Comparison of ENCODE assay signal across 22 cellular contexts in the genomic region with DNA sequence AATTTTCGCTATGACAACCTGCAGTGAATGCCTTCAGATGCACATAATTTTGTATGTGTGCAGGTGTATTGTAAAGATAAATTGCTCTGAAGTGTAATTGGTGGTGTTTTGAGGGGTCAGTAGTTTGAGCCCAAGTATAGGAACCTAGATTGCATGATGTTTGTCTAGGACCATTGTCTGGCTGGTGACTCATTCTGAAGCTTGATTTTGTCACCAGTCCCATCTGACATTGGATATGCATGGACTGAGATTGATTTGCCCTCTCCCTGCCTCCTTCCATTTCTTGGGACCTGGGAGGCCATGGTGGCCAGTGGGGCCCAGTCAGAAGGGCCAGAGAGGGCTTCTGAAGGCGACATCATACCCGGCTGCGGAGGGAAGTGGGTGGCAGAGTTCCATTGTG.
"Had no signal": no experiment of that assay in that cellular context is flagged by ENCODE, and none has a peak within 500 bp of the region (broad histone marks: within the 10 kb centered on the region; RNA-seq: fewer than 3 reads in every experiment).

No MANE protein-coding gene starts in this region.

- H3K36me3 ChIP-seq: SJSA1 had no signal

- H3K27me3 ChIP-seq: adrenal gland, MG63, SJSA1 had no signal

- ATAC-seq: activated CD4-positive, CD25-positive, alpha-beta regulatory T cell treated with anti-CD3 and anti-CD28 coated beads, Interleukin-2, amount 50 U/mL, for 24 hours; activated CD8-positive, alpha-beta T cell treated with anti-CD3 and anti-CD28 coated beads for 36 hours; activated T-cell treated with anti-CD3 and anti-CD28 coated beads, Interleukin-2, amount 50 U/mL, for 72 hours; SK-N-SH treated with all-trans-retinoic acid at 6 μM for 48 hours had no signal

- H3K27ac ChIP-seq: adrenal gland, SJSA1 had no signal

- DNase-seq: activated CD4-positive, alpha-beta T cell treated with anti-CD3 and anti-CD28 coated beads for 4 hours; activated CD8-positive, alpha-beta memory T cell treated with anti-CD3 and anti-CD28 coated beads, Interleukin-2, amount 50 U/mL, for 4 hours; activated CD8-positive, alpha-beta T cell treated with anti-CD3 and anti-CD28 coated beads for 36 hours; activated naive CD4-positive, alpha-beta T cell treated with anti-CD3 and anti-CD28 coated beads, Interleukin-2, amount 50 U/mL, for 16 hours; activated naive CD8-positive, alpha-beta T cell treated with anti-CD3 and anti-CD28 coated beads, Interleukin-2, amount 10 ng/mL, durations not matched to agents 7 days and 5 days; activated T-cell treated with anti-CD3 and anti-CD28 coated beads, Interleukin-2, amount 50 U/mL, for 72 hours; adrenal gland; anterior cingulate cortex; MG63; MV-4-11; NCI-H1092 treated with DMSO at 0.1 percent for 48 hours; NCI-H1436; NCI-H1694 treated with DMSO at 0.1 percent for 48 hours; NCI-H2029 treated with DMSO at 0.1 percent for 48 hours; NCI-H510A treated with DMSO at 0.1 percent for 48 hours; NCI-H69; NK-92 treated with Interleukin-12 subunit alpha and Interleukin-12 subunit beta, amount 100 ng/mL, for 24 hours; SHP77; SW 1271 had no signal

- H3K4me1 ChIP-seq: adrenal gland had no signal

- H3K9me3 ChIP-seq: adrenal gland, MG63, SJSA1 had no signal

- H3K4me3 ChIP-seq: adrenal gland, MG63, SJSA1 had no signal
